25 cellular contexts compared by ENCODE assay signal in the genomic region with DNA sequence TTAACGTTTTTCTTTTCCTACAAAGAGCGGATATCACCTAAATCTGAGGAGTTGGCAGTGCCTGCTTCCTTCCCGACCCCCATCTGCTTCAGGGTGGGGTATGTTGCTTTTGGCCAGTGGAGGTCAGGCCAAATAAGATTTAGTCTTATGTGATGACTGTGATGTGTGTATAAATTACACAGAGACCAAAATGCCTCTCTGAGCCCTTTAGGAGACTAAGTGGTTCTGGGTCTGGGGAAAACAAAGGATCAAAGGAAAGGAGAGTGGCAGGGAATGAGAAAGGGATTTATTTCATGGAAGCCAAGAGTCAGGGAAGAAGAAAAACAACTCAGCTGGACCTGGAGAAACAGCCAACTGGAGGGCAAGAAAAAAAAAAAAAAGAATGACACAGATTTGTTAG. TPM values are rescaled to one million over a fixed set of nuclear protein-coding genes. Genes with fewer than 3 reads are reported as not detected.
DNase-seq lines count a peak whose midpoint lies in the region; ATAC-seq and TF ChIP-seq lines count a peak whose summit lies in the region.
"Had no signal": no experiment of that assay in that cellular context is flagged by ENCODE, and none has a peak within 500 bp of the region (broad histone marks: within the 10 kb centered on the region; RNA-seq: fewer than 3 reads in every experiment).

No MANE protein-coding gene starts in this region.

- intact Hi-C loops in heart right ventricle (cut with DNase I) (no loop called here), cardiac septum (cut with DNase I) (loop anchor here (10.0 kb wide), 1 partner anchor 167 kb away; no protein-coding TSS in a partner anchor)

- 46 to 51% methylated on average over 3 of the region's 3 CpGs for whole genome bisulfite sequencing in heart right ventricle, 2 donors

- ATAC-seq in heart right ventricle, result peak in 1 of 8 donors; percentile 35
- no peak for ATAC-seq in HG03520 (IDR thresholded peaks at IDR 0.05; ENCODE audit: unreplicated experiment)
- no peak for ATAC-seq in GM18870 (IDR thresholded peaks at IDR 0.05; ENCODE audit: unreplicated experiment)
- ATAC-seq: A549; activated CD8-positive, alpha-beta memory T cell treated with anti-CD3 and anti-CD28 coated beads, Interleukin-2, amount 10 ng/mL, durations not matched to agents 7 days and 5 days; Panc1; stimulated activated naive CD8-positive, alpha-beta T cell treated with anti-CD3 and anti-CD28 coated beads, Interleukin-15, amount 100 ng/mL, for 72 hours had no signal

- H3K36me3 ChIP-seq in heart right ventricle (peaks cover 0 to 21% (median 8%) of the 10 kb centered on the region in 9 donors), stomach smooth muscle (ENCODE audit: control insufficient read depth in 2 of 2, insufficient read depth in 2 of 2, low read length in 2 of 2) (peaks cover 14 to 23% of the 10 kb centered on the region in 2 donors)
- H3K36me3 ChIP-seq: BE2C, SJSA1 had no signal

- H3K4me3 ChIP-seq in heart right ventricle (no peak overlapping the region), fibroblast of the aortic adventitia (ENCODE audit: low read depth, low read length) (no peak overlapping the region), stomach smooth muscle (ENCODE audit: low read length in 2 of 2) (no peak overlapping the region)
- H3K4me3 ChIP-seq: A549, SJSA1 had no signal

- no peaks in the 10 kb centered on the region for H3K9me3 ChIP-seq in heart right ventricle
- no peaks in the 10 kb centered on the region for H3K9me3 ChIP-seq in stomach smooth muscle (ENCODE audit: control insufficient read depth in 2 of 2, low read length in 2 of 2)
- H3K9me3 ChIP-seq: A549, BE2C, SJSA1 had no signal

- H3K27ac ChIP-seq in heart right ventricle, result peak overlapping the region in 8 of 10 donors; percentile 5 to 69 (median 40)
- peak overlapping the region; percentile 31 for H3K27ac ChIP-seq in stomach smooth muscle (ENCODE audit: low read length)
- H3K27ac ChIP-seq: A549, SJSA1 had no signal

- peaks cover 23 to 68% (median 56%) of the 10 kb centered on the region in 9 donors for H3K4me1 ChIP-seq in heart right ventricle
- H3K4me1 ChIP-seq in stomach smooth muscle (ENCODE audit: control insufficient read depth, insufficient read depth, low read length), result peaks cover 25% of the 10 kb centered on the region

- no peak for DNase-seq in heart right ventricle
- no peak for DNase-seq in cardiac septum (ENCODE audit: low spot score)
- DNase-seq in NCI-H82 (lab: John Stamatoyannopoulos, UW), result peak; percentile 67
- peak; percentile 23 for DNase-seq in fibroblast of the aortic adventitia (ENCODE audit: low read depth)
- DNase-seq in mucosa of gallbladder (ENCODE audit: low spot score), result no peak
- DNase-seq: activated CD4-positive, alpha-beta T cell treated with anti-CD3 and anti-CD28 coated beads, Interleukin-2, amount 10 ng/mL, durations not matched to agents 24 days and 14 days; activated CD8-positive, alpha-beta memory T cell treated with anti-CD3 and anti-CD28 coated beads, Interleukin-2, amount 10 ng/mL, durations not matched to agents 7 days and 5 days; activated naive CD8-positive, alpha-beta T cell treated with anti-CD3 and anti-CD28 coated beads, Interleukin-2, amount 10 ng/mL, durations not matched to agents 7 days and 5 days; BE2C; DMS79 treated with DMSO at 0.1 percent for 48 hours; GOT3; head of caudate nucleus; NCI-H1092 treated with DMSO at 0.1 percent for 48 hours; NCI-H2029; NCI-H446; NK-92 treated with Interleukin-12 subunit alpha and Interleukin-12 subunit beta, amount 100 ng/mL, for 24 hours; stimulated activated CD4-positive, alpha-beta T cell treated with anti-CD3 and anti-CD28 coated beads, Interleukin-4, amount 100 ng/mL, for 24 hours; stimulated activated naive CD8-positive, alpha-beta T cell treated with anti-CD3 and anti-CD28 coated beads, Interleukin-15, amount 100 ng/mL, for 72 hours; T-helper 2 cell had no signal

- peak overlapping the region in 1 of 2 donors; percentile 29 for H3K9ac ChIP-seq in stomach smooth muscle (ENCODE audit: low read length in 2 of 2)

- H3K27me3 ChIP-seq in heart right ventricle (no peaks in the 10 kb centered on the region), stomach smooth muscle (ENCODE audit: control insufficient read depth in 1 of 2, insufficient read depth in 2 of 2, low read length in 2 of 2) (no peaks in the 10 kb centered on the region)
- H3K27me3 ChIP-seq: BE2C, SJSA1 had no signal

- TF ChIP-seq CTCF in heart right ventricle (IDR thresholded peaks at IDR 0.05), result no peak
- TF ChIP-seq CTCF in fibroblast of the aortic adventitia (IDR thresholded peaks at IDR 0.05; ENCODE audit: insufficient read depth, low read length), result no peak

RNA-seq across cellular contexts. Expression of a gene that starts 39.1 kb away (rescaled TPM):
- 10 to 100 TPM; 21.7 to 42.6 (median 28.6) TPM for total RNA-seq in heart right ventricle
- polyA plus RNA-seq in heart right ventricle, result 10 to 100 TPM; 17.3 to 19.3 TPM
- total RNA-seq in cardiac septum, result 30.5 TPM
- 15.8 and 44.2 TPM in 2 replicates for total RNA-seq in fibroblast of the aortic adventitia (ENCODE audit: low replicate concordance)
- total RNA-seq in mucosa of gallbladder, result 14.6 TPM

Comparison
In these comparisons a context has a peak if more than half of its experiments do, and no peak if none do; other contexts are left out.
1. DNase-seq: peak in NCI-H82 (single experiment) and fibroblast of the aortic adventitia (single experiment); none in heart right ventricle (0 of 2), cardiac septum (single experiment) and mucosa of gallbladder (single experiment).